ENCODE assay signal across 8 cellular contexts in genomic region chr2:26330114-26330581, GRCh38. TPM values are rescaled to one million over a fixed set of nuclear protein-coding genes. Genes with fewer than 3 reads are reported as not detected.
DNase-seq lines count a peak whose midpoint lies in the region; ATAC-seq, FAIRE-seq and TF ChIP-seq lines count a peak whose summit lies in the region.

No MANE protein-coding gene starts in this region.

- H4K20me1 ChIP-seq in BLaER1, result no peaks in the 10 kb centered on the region

- no peaks in the 10 kb centered on the region for H3K9me3 ChIP-seq in BLaER1

- peak overlapping the region; percentile 41 for H3K4me2 ChIP-seq in BLaER1

- no peak overlapping the region for H3K4me3 ChIP-seq in BLaER1
- H3K4me3 ChIP-seq in LNCaP clone FGC (ENCODE audit: low read depth, low read length), result no peak overlapping the region

- no peak overlapping the region; the same call in 1 of the 2 replicates for H3K9ac ChIP-seq in BLaER1

- H3K4me3 Mint-ChIP-seq in activated T-cell treated with anti-CD3 and anti-CD28 coated beads, Interleukin-2, amount 50 U/mL, for 24 hours, result no peak overlapping the region
- H3K4me3 Mint-ChIP-seq in nephron, result no peak overlapping the region

- H3K4me1 ChIP-seq in BLaER1, result peaks cover 40% of the 10 kb centered on the region

- ATAC-seq in GM19452 (IDR thresholded peaks at IDR 0.05; ENCODE audit: unreplicated experiment) (peak; percentile 72), esophagus mucosa (peak; percentile 92)

- peak overlapping the region; percentile 8 for H3K27ac Mint-ChIP-seq in activated T-cell treated with anti-CD3 and anti-CD28 coated beads, Interleukin-2, amount 50 U/mL, for 24 hours
- peak overlapping the region in 1 of 3 experiments; percentile 17 for H3K27ac Mint-ChIP-seq in nephron

- peaks cover 19% of the 10 kb centered on the region for H3K4me1 Mint-ChIP-seq in activated T-cell treated with anti-CD3 and anti-CD28 coated beads, Interleukin-2, amount 50 U/mL, for 24 hours (ENCODE audit: low read depth)
- H3K4me1 Mint-ChIP-seq in nephron, result peaks cover 20% of the 10 kb centered on the region

- no peaks in the 10 kb centered on the region for H3K9me3 Mint-ChIP-seq in activated T-cell treated with anti-CD3 and anti-CD28 coated beads, Interleukin-2, amount 50 U/mL, for 24 hours
- H3K9me3 Mint-ChIP-seq in nephron, result no peaks in the 10 kb centered on the region

- peak; percentile 89 for FAIRE-seq in RCC 7860 (lab: Jason Lieb, UNC)

- no peaks in the 10 kb centered on the region for H3K27me3 ChIP-seq in BLaER1

- H3K27me3 Mint-ChIP-seq in activated T-cell treated with anti-CD3 and anti-CD28 coated beads, Interleukin-2, amount 50 U/mL, for 24 hours, result no peaks in the 10 kb centered on the region
- no peaks in the 10 kb centered on the region for H3K27me3 Mint-ChIP-seq in nephron (ENCODE audit: low read depth)

- H3K27ac ChIP-seq in BLaER1, result peak overlapping the region; percentile 11; the same call in 1 of the 2 replicates

- TF ChIP-seq CTCF in LNCaP clone FGC (IDR thresholded peaks at IDR 0.05; ENCODE audit: control insufficient read depth, extremely low read depth, insufficient read depth), result peak; percentile 87
- peak; percentile 84 to 89 (median 88) for TF ChIP-seq CTCF in nephron (IDR thresholded peaks at IDR 0.05; ENCODE audit: unreplicated experiment in 3 of 3)

- peak; percentile 50 for DNase-seq in LNCaP clone FGC (ENCODE audit: low read depth)
- DNase-seq in RCC 7860 (ENCODE audit: low spot score), result peak; percentile 67
- peak; percentile 85 for DNase-seq in activated T-cell treated with anti-CD3 and anti-CD28 coated beads, Interleukin-2, amount 50 U/mL, for 24 hours
- peak; percentile 47 to 79 (median 69) for DNase-seq in stimulated activated naive CD4-positive, alpha-beta T cell (lab: John Stamatoyannopoulos, UW)

- no peaks in the 10 kb centered on the region for H3K36me3 ChIP-seq in BLaER1

- no peaks in the 10 kb centered on the region for H3K36me3 Mint-ChIP-seq in activated T-cell treated with anti-CD3 and anti-CD28 coated beads, Interleukin-2, amount 50 U/mL, for 24 hours (ENCODE audit: low read depth)
- H3K36me3 Mint-ChIP-seq in nephron (ENCODE audit: low read depth), result no peaks in the 10 kb centered on the region

RNA-seq across cellular contexts. Expression of gene SELENOI, which starts 15.8 kb away (rescaled TPM):
- 32.1 TPM for total RNA-seq in esophagus mucosa

RNA-seq across cellular contexts. Expression of gene ADGRF3, which starts 16.4 kb away (rescaled TPM):
- 0.04 TPM for total RNA-seq in esophagus mucosa
